ENCODE assay signal across 20 cellular contexts in the genomic region with DNA sequence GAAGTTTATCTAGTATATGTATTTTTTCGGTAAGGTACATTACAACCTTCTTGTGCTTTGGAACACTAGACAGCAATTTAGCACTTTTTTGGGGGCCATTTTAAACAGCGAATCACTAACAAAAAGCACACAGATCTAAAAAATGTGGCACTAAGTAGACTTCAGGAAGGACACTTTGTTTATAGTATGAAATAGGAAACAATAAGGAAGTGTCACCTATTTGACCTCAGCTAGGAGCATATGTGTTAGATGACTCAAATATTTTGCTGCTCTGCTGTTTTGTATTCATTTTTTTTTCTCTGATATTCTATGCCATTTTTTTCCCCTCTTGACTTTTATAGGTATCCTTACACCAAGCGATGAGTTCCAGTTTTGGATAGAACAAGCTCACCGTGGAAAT. TPM values are rescaled to one million over a fixed set of nuclear protein-coding genes. Genes with fewer than 3 reads are reported as not detected.
DNase-seq lines count a peak whose midpoint lies in the region; ATAC-seq, FAIRE-seq and TF ChIP-seq lines count a peak whose summit lies in the region.
"Had no signal": no experiment of that assay in that cellular context is flagged by ENCODE, and none has a peak within 500 bp of the region (broad histone marks: within the 10 kb centered on the region; RNA-seq: fewer than 3 reads in every experiment).

No MANE protein-coding gene starts in this region.

- peak overlapping the region; percentile 46 for H3K27ac Mint-ChIP-seq in central memory CD8-positive, alpha-beta T cell (ENCODE audit: low read depth)
- H3K27ac Mint-ChIP-seq: B cell; CD4-positive, CD25-positive, alpha-beta regulatory T cell; CD8-positive, alpha-beta T cell had no signal

- dilution Hi-C loops in endothelial cell of umbilical vein (cut with MboI; ENCODE audit: extremely low pct_ligation_motif_present, low sequenced_read_pairs) = no loop called here

- no peak overlapping the region for H3K4me3 Mint-ChIP-seq in central memory CD8-positive, alpha-beta T cell
- H3K4me3 Mint-ChIP-seq: B cell; CD4-positive, CD25-positive, alpha-beta regulatory T cell; CD8-positive, alpha-beta T cell had no signal

- TF ChIP-seq CTCF in endothelial cell of umbilical vein (IDR thresholded peaks at IDR 0.05; ENCODE audit: extremely low read depth in 1 of 2, insufficient read depth in 1 of 2, low read depth in 1 of 2, low read length in 2 of 2) (no peak), testis (IDR thresholded peaks at IDR 0.05) (no peak)

- no peak overlapping the region for H3K27ac ChIP-seq in endothelial cell of umbilical vein (ENCODE audit: insufficient read depth, low read depth, low read length)
- H3K27ac ChIP-seq in testis = no peak overlapping the region
- H3K27ac ChIP-seq: BLaER1, C4-2B had no signal

- H3K36me3 Mint-ChIP-seq in central memory CD8-positive, alpha-beta T cell (ENCODE audit: insufficient read depth) = peaks cover 5% of the 10 kb centered on the region
- H3K36me3 Mint-ChIP-seq: CD4-positive, CD25-positive, alpha-beta regulatory T cell; CD8-positive, alpha-beta T cell had no signal

- H3K4me3 ChIP-seq in endothelial cell of umbilical vein (replicated peaks in 1 of 3; ENCODE audit: insufficient read depth in 1 of 3, low read depth in 1 of 3, low read length in 3 of 3) (no peak overlapping the region), testis (no peak overlapping the region)
- H3K4me3 ChIP-seq: BLaER1, HAP-1 had no signal

- intact Hi-C loops in endothelial cell of umbilical vein (cut with micrococcal nuclease) = no loop called here
- intact Hi-C loops in testis (cut with DNase I; ENCODE audit: low total_unique reads) = no loop called here

- CTCF ChIA-PET in endothelial cell of umbilical vein (lab: Charles Lee) = no interaction called here

- no peaks in the 10 kb centered on the region for H3K36me3 ChIP-seq in endothelial cell of umbilical vein (ENCODE audit: control insufficient read depth in 2 of 2, extremely low read depth in 1 of 2, insufficient read depth in 2 of 2, low read length in 2 of 2)
- H3K36me3 ChIP-seq in testis (ENCODE audit: low read depth, missing control alignments) = no peaks in the 10 kb centered on the region
- H3K36me3 ChIP-seq: BLaER1, HAP-1 had no signal

- H2AFZ ChIP-seq in endothelial cell of umbilical vein (ENCODE audit: low read depth, low read length) = no peak overlapping the region

- H3K27me3 ChIP-seq in endothelial cell of umbilical vein (ENCODE audit: control insufficient read depth in 2 of 2, insufficient read depth in 2 of 2, low read length in 2 of 2) (peaks cover 4 to 10% of the 10 kb centered on the region in 2 experiments), testis (no peaks in the 10 kb centered on the region)
- H3K27me3 ChIP-seq: BLaER1 had no signal

- WGBS in testis, 2 donors = 89 to 93% methylated on average over 4 of the region's 4 CpGs

- no TSS peak for BruUV-seq in endothelial cell of umbilical vein (replicated peaks; lab: Mats Ljungman, UMichigan)

- no peaks in the 10 kb centered on the region for H3K27me3 Mint-ChIP-seq in central memory CD8-positive, alpha-beta T cell
- H3K27me3 Mint-ChIP-seq: B cell had no signal

- H3K9me1 ChIP-seq in endothelial cell of umbilical vein (replicated peaks; ENCODE audit: control insufficient read depth, extremely low read depth, insufficient read depth, low read length) = no peaks in the 10 kb centered on the region

- H3K79me2 ChIP-seq in endothelial cell of umbilical vein (ENCODE audit: control insufficient read depth, insufficient read depth, low read length) = no peaks in the 10 kb centered on the region

- H4K20me1 ChIP-seq in endothelial cell of umbilical vein (replicated peaks; ENCODE audit: control insufficient read depth, extremely low read depth, insufficient read depth, low read length) = peaks cover 2% of the 10 kb centered on the region
- H4K20me1 ChIP-seq: BLaER1 had no signal

- H3K9me3 Mint-ChIP-seq in central memory CD8-positive, alpha-beta T cell = no peaks in the 10 kb centered on the region
- H3K9me3 Mint-ChIP-seq: CD4-positive, CD25-positive, alpha-beta regulatory T cell; CD8-positive, alpha-beta T cell had no signal

- DNase-seq in HTR-8/SVneo (ENCODE audit: insufficient read length, low spot score) (no peak), endothelial cell of umbilical vein (ENCODE audit: low read depth, low spot score) (peak; percentile 35), testis (no peak), Ammon's horn (ENCODE audit: low spot score) (no peak)
- no peak for DNase-seq in central memory CD8-positive, alpha-beta T cell (ENCODE audit: low spot score in 2 of 2)
- DNase-seq: Caco-2; CD4-positive, CD25-positive, alpha-beta regulatory T cell; CD8-positive, alpha-beta T cell; DMS153; DMS79 treated with DMSO at 0.1 percent for 48 hours; GF-D8; GOT3 had no signal

- H3K9me3 ChIP-seq in endothelial cell of umbilical vein (replicated peaks; ENCODE audit: control insufficient read depth, insufficient read depth, low read length) (no peaks in the 10 kb centered on the region), testis (no peaks in the 10 kb centered on the region)
- H3K9me3 ChIP-seq: BLaER1, Caco-2, HAP-1 had no signal

- peak overlapping the region; percentile 4 for H3K4me2 ChIP-seq in endothelial cell of umbilical vein (ENCODE audit: insufficient read depth, low read length)
- H3K4me2 ChIP-seq: BLaER1 had no signal

- no peak for ATAC-seq in central memory CD8-positive, alpha-beta T cell (replicated peaks; ENCODE audit: extremely low read depth, poor library complexity, severe bottlenecking)
- no peak for ATAC-seq in GM18498 (IDR thresholded peaks at IDR 0.05; ENCODE audit: unreplicated experiment)
- ATAC-seq: CD8-positive, alpha-beta T cell had no signal

- TF ChIP-seq POLR2A in endothelial cell of umbilical vein (IDR thresholded peaks at IDR 0.05; ENCODE audit: low read depth, low read length) (no peak), testis (IDR thresholded peaks at IDR 0.05) (no peak)

- H3K9ac ChIP-seq in endothelial cell of umbilical vein (replicated peaks; ENCODE audit: extremely low read depth, insufficient read depth, low read length) = no peak overlapping the region
- H3K9ac ChIP-seq: BLaER1 had no signal

- FAIRE-seq in HTR-8/SVneo (lab: Jason Lieb, UNC) = peak; percentile 44
- peak; percentile 33 for FAIRE-seq in endothelial cell of umbilical vein (lab: Jason Lieb, UNC)
- FAIRE-seq: GM12891, GM19239, H54 had no signal

- POLR2A ChIA-PET in endothelial cell of umbilical vein (lab: Charles Lee) = no interaction called here

- peaks cover 10% of the 10 kb centered on the region for H3K4me1 Mint-ChIP-seq in central memory CD8-positive, alpha-beta T cell

- H3K4me1 ChIP-seq in endothelial cell of umbilical vein (ENCODE audit: control insufficient read depth, extremely low read depth, insufficient read depth, low read length) (peaks cover 9% of the 10 kb centered on the region), testis (peaks cover 5% of the 10 kb centered on the region)

TF ChIP-seq in endothelial cell of umbilical vein, 7 proteins besides CTCF, POLR2A, EP300 and RAD21:
- TF ChIP-seq POLR2AphosphoS5 (IDR thresholded peaks at IDR 0.05; ENCODE audit: insufficient read depth, low read depth, low read length) (peak; percentile 30), FOS (IDR thresholded peaks at IDR 0.05; ENCODE audit: borderline replicate concordance, insufficient read depth, low read length) (peak; percentile 30), MYC (IDR thresholded peaks at IDR 0.05; ENCODE audit: low read depth, low read length) (no peak), JUN (IDR thresholded peaks at IDR 0.05; ENCODE audit: borderline replicate concordance, insufficient read depth, insufficient read length, low read depth) (peak; percentile 23), GATA2 (IDR thresholded peaks at IDR 0.05; ENCODE audit: insufficient read depth, insufficient read length, low read depth, low read length) (no peak), EZH2 (IDR thresholded peaks at IDR 0.05; ENCODE audit: borderline replicate concordance, low read depth, low read length, severe bottlenecking) (no peak)
- TF ChIP-seq, protein P1, sequence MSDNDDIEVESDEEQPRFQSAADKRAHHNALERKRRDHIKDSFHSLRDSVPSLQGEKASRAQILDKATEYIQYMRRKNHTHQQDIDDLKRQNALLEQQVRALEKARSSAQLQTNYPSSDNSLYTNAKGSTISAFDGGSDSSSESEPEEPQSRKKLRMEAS (IDR thresholded peaks at IDR 0.05; ENCODE audit: insufficient read depth, insufficient read length) = no peak
TF ChIP-seq in endothelial cell of umbilical vein: peak in this region for 3.

RNA-seq across cellular contexts. Expression of a gene that starts 5.6 kb away (rescaled TPM):
- total RNA-seq in endothelial cell of umbilical vein = 4.2 and 5.7 TPM in 2 replicates
- 1.5 and 1.9 TPM in 2 replicates for polyA plus RNA-seq in endothelial cell of umbilical vein
- polyA plus RNA-seq in endothelial cell of umbilical vein (2011; cell fraction: cytosol; rRNA removed) = 1.3 and 2.3 TPM in 2 replicates
- 5.6 and 6.8 TPM in 2 replicates for polyA plus RNA-seq in endothelial cell of umbilical vein (2011; cell fraction: nucleus; rRNA removed)
- polyA plus RNA-seq in endothelial cell of umbilical vein (2012) = 2.2 and 2.5 TPM in 2 replicates
- polyA minus RNA-seq in endothelial cell of umbilical vein = 4.2 and 5.3 TPM in 2 replicates
- 4.8 TPM for polyA minus RNA-seq in endothelial cell of umbilical vein (2011; cell fraction: cytosol; rRNA and poly(A)+ RNA removed)
- polyA minus RNA-seq in endothelial cell of umbilical vein (2011; cell fraction: nucleus; rRNA and poly(A)+ RNA removed) = 13.1 and 15.8 TPM in 2 replicates
- 10 to 100 TPM; 31.5 to 43.1 TPM for total RNA-seq in testis
- polyA plus RNA-seq in testis (ENCODE audit: insufficient read depth, low read depth, low replicate concordance) = 28.7 TPM

RNA-seq across cellular contexts. Expression of a gene that starts 22.9 kb away (rescaled TPM):
- total RNA-seq in endothelial cell of umbilical vein = 49.8 and 52.9 TPM in 2 replicates
- 32.8 and 32.9 TPM in 2 replicates for polyA plus RNA-seq in endothelial cell of umbilical vein
- 40.5 and 45.7 TPM in 2 replicates for polyA plus RNA-seq in endothelial cell of umbilical vein (2011; cell fraction: cytosol; rRNA removed)
- 19.6 and 25.7 TPM in 2 replicates for polyA plus RNA-seq in endothelial cell of umbilical vein (2011; cell fraction: nucleus; rRNA removed)
- polyA plus RNA-seq in endothelial cell of umbilical vein (2012) = 80.7 and 97.5 TPM in 2 replicates
- polyA minus RNA-seq in endothelial cell of umbilical vein = 12.4 and 12.5 TPM in 2 replicates
- polyA minus RNA-seq in endothelial cell of umbilical vein (2011; cell fraction: cytosol; rRNA and poly(A)+ RNA removed) = 27.4 TPM
- polyA minus RNA-seq in endothelial cell of umbilical vein (2011; cell fraction: nucleus; rRNA and poly(A)+ RNA removed) = 10.6 and 24.5 TPM in 2 replicates
- total RNA-seq in testis = 10 to 100 TPM; 62.5 to 70.8 TPM
- polyA plus RNA-seq in testis (ENCODE audit: insufficient read depth, low read depth, low replicate concordance) = 37.3 TPM
